Comparison of ENCODE assay signal across 23 cellular contexts in the genomic region with DNA sequence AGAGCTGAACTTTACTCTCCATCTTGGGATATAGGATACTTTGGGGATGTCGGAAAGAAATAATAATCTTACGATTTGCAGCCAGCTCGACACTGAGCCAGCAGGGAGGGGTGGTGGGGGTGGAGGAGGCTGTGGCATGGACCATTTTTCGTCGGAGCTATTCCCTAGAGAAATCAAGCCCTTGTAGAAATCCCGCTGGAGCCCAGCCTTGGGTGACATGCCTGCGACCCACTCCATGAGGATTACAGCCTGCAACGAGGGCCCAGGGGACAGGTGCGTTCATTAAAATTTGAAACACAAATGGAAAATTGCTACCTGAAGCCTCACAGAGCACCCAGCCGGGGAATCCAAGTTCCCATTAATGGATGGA.
"Had no signal": no experiment of that assay in that cellular context is flagged by ENCODE, and none has a peak within 500 bp of the region (broad histone marks: within the 10 kb centered on the region; RNA-seq: fewer than 3 reads in every experiment).

No MANE protein-coding gene starts in this region.

- H3K9me3 Mint-ChIP-seq: activated T-helper 17 cell treated with anti-CD3 and anti-CD28 coated beads, Interleukin-2, amount 50 U/mL, for 72 hours; dendritic cell treated with granulocyte-macrophage colony-stimulating factor and Interleukin-4, amounts not matched to agents 40 ng/mL and 50 ng/mL, for 4 days; natural killer cell; stimulated activated naive B cell treated with anti-CD40 and anti-IgM and Interleukin-4, amounts not matched to agents 10 μg/mL and 1 μg/mL and 100 μg/mL, for 72 hours; T-helper 2 cell treated with Interferon-gamma antibody and Interleukin-4, amounts not matched to agents 5 μg/mL and 100 μg/mL, for 36 hours had no signal

- ATAC-seq: activated CD4-positive, CD25-positive, alpha-beta regulatory T cell treated with anti-CD3 and anti-CD28 coated beads, Interleukin-2, amount 50 U/mL, for 24 hours; activated T-helper 17 cell treated with anti-CD3 and anti-CD28 coated beads, Interleukin-2, amount 50 U/mL, for 72 hours; foreskin keratinocyte; left lung; natural killer cell; stimulated activated naive B cell treated with anti-CD40 and anti-IgM and Interleukin-4, amounts not matched to agents 10 μg/mL and 1 μg/mL and 100 μg/mL, for 72 hours had no signal

- H3K4me2 ChIP-seq: hepatocyte had no signal

- H3K27ac ChIP-seq: brain microvascular endothelial cell, foreskin keratinocyte, hepatocyte, neutrophil, tibial artery, uterus had no signal

- H3K4me1 Mint-ChIP-seq: activated T-helper 17 cell treated with anti-CD3 and anti-CD28 coated beads, Interleukin-2, amount 50 U/mL, for 72 hours had no signal

- DNase-seq: activated CD4-positive, alpha-beta T cell treated with anti-CD3 and anti-CD28 coated beads, Interleukin-2, amount 50 U/mL, for 1 hour; activated naive CD4-positive, alpha-beta T cell treated with Interleukin-2 at 50 U/mL for 16 hours; anterior cingulate cortex; brain microvascular endothelial cell; effector memory CD4-positive, alpha-beta T cell; foreskin keratinocyte; islet precursor cell; mesendoderm; natural killer cell; posterior cingulate gyrus; stimulated activated CD4-positive, alpha-beta T cell treated with anti-CD3 and anti-CD28 coated beads, Interleukin-15, amount 100 ng/mL, for 24 hours; stimulated activated CD4-positive, alpha-beta T cell treated with anti-CD3 and anti-CD28 coated beads, Interleukin-4, amount 100 ng/mL, for 1 hour; stimulated activated naive B cell treated with anti-CD40 and anti-IgM and Interleukin-4, amounts not matched to agents 10 μg/mL and 1 μg/mL and 100 μg/mL, for 72 hours; tibial artery; uterus had no signal

- H2AFZ ChIP-seq: hepatocyte had no signal

- H3K4me3 ChIP-seq: hepatocyte, left lung, skin epidermis, tibial artery, uterus had no signal

- H3K27ac Mint-ChIP-seq: activated T-helper 17 cell treated with anti-CD3 and anti-CD28 coated beads, Interleukin-2, amount 50 U/mL, for 72 hours; dendritic cell treated with granulocyte-macrophage colony-stimulating factor and Interleukin-4, amounts not matched to agents 40 ng/mL and 50 ng/mL, for 4 days; natural killer cell; stimulated activated naive B cell treated with anti-CD40 and anti-IgM and Interleukin-4, amounts not matched to agents 10 μg/mL and 1 μg/mL and 100 μg/mL, for 72 hours; T-helper 2 cell treated with Interferon-gamma antibody and Interleukin-4, amounts not matched to agents 5 μg/mL and 100 μg/mL, for 36 hours had no signal

- H3K36me3 ChIP-seq: brain microvascular endothelial cell, left lung, neutrophil, tibial artery, uterus had no signal

- H3K4me3 Mint-ChIP-seq: activated T-helper 17 cell treated with anti-CD3 and anti-CD28 coated beads, Interleukin-2, amount 50 U/mL, for 72 hours; dendritic cell treated with granulocyte-macrophage colony-stimulating factor and Interleukin-4, amounts not matched to agents 40 ng/mL and 50 ng/mL, for 4 days; natural killer cell; stimulated activated naive B cell treated with anti-CD40 and anti-IgM and Interleukin-4, amounts not matched to agents 10 μg/mL and 1 μg/mL and 100 μg/mL, for 72 hours; T-helper 2 cell treated with Interferon-gamma antibody and Interleukin-4, amounts not matched to agents 5 μg/mL and 100 μg/mL, for 36 hours had no signal

- H3K27me3 ChIP-seq: brain microvascular endothelial cell, hepatocyte, left lung, neutrophil, tibial artery, uterus had no signal

- H3K9me3 ChIP-seq: left lung, neutrophil, tibial artery, uterus had no signal

- H3K27me3 Mint-ChIP-seq: activated T-helper 17 cell treated with anti-CD3 and anti-CD28 coated beads, Interleukin-2, amount 50 U/mL, for 72 hours had no signal

- H3K36me3 Mint-ChIP-seq: natural killer cell; stimulated activated naive B cell treated with anti-CD40 and anti-IgM and Interleukin-4, amounts not matched to agents 10 μg/mL and 1 μg/mL and 100 μg/mL, for 72 hours had no signal
